23 cellular contexts compared by ENCODE assay signal in genomic region chr9:128416432-128417019, GRCh38. TPM values are rescaled to one million over a fixed set of nuclear protein-coding genes. Genes with fewer than 3 reads are reported as not detected.
DNase-seq lines count a peak whose midpoint lies in the region; ATAC-seq and TF ChIP-seq lines count a peak whose summit lies in the region.
"Had no signal": no experiment of that assay in that cellular context is flagged by ENCODE, and none has a peak within 500 bp of the region (broad histone marks: within the 10 kb centered on the region; RNA-seq: fewer than 3 reads in every experiment).

No MANE protein-coding gene starts in this region.

- H3K79me2 ChIP-seq in trophoblast cell (ENCODE audit: control insufficient read depth, insufficient read depth, low read length, poor library complexity), result peaks cover 15% of the 10 kb centered on the region

- H2BK5ac ChIP-seq in trophoblast cell (ENCODE audit: low read depth, low read length, poor library complexity), result peak overlapping the region; percentile 92

- H4K91ac ChIP-seq in trophoblast cell (ENCODE audit: low read depth, low read length), result peak overlapping the region; percentile 97

- peak overlapping the region; percentile 87 for H4K8ac ChIP-seq in trophoblast cell (ENCODE audit: low read depth, low read length)

- H3K23ac ChIP-seq in trophoblast cell (ENCODE audit: low read length), result no peak overlapping the region

- H3K27ac ChIP-seq in C4-2B, result peak overlapping the region; percentile 47; the same call in 1 of the 2 replicates
- peak overlapping the region in 58 of 59 donors; percentile 45 to 100 (median 95) for H3K27ac ChIP-seq in dorsolateral prefrontal cortex
- peak overlapping the region; percentile 91 for H3K27ac ChIP-seq in trophoblast cell (ENCODE audit: low read depth, low read length)
- H3K27ac ChIP-seq: brain microvascular endothelial cell, colonic mucosa, KMS-11, right atrium auricular region, transverse colon, WERI-Rb-1 had no signal

- no peak overlapping the region for H4K12ac ChIP-seq in trophoblast cell (ENCODE audit: low read depth, low read length)

- intact Hi-C loops in dorsolateral prefrontal cortex (cut with DNase I), result no loop called here
- intact Hi-C loops in posterior cingulate gyrus (cut with DNase I), result no loop called here

- H3K27me3 ChIP-seq in dorsolateral prefrontal cortex (peaks cover 0 to 3% (median 0%) of the 10 kb centered on the region in 45 donors), trophoblast cell (ENCODE audit: insufficient read depth, low read length) (no peaks in the 10 kb centered on the region)
- H3K27me3 ChIP-seq: right atrium auricular region had no signal

- H3K4ac ChIP-seq in trophoblast cell (ENCODE audit: low read depth, low read length), result peak overlapping the region; percentile 73

- peaks cover 42% of the 10 kb centered on the region for H3K79me1 ChIP-seq in trophoblast cell (ENCODE audit: low read length)

- H2BK12ac ChIP-seq in trophoblast cell (ENCODE audit: low read length), result peak overlapping the region; percentile 76

- peak overlapping the region; percentile 72 for H3K14ac ChIP-seq in trophoblast cell (ENCODE audit: low read length)

- no peak overlapping the region for H2AK5ac ChIP-seq in trophoblast cell (ENCODE audit: low read length)

- peak overlapping the region; percentile 96 for H2BK120ac ChIP-seq in trophoblast cell (ENCODE audit: insufficient read depth, low read length, poor library complexity)

- no peak for ATAC-seq in HG03095 (IDR thresholded peaks at IDR 0.05; ENCODE audit: unreplicated experiment)
- no peak for ATAC-seq in HG03565 (IDR thresholded peaks at IDR 0.05; ENCODE audit: unreplicated experiment)
- ATAC-seq: activated naive CD8-positive, alpha-beta T cell treated with anti-CD3 and anti-CD28 coated beads, Interleukin-2, amount 50 U/mL, for 24 hours; HCT116 had no signal

- WGBS in trophoblast cell (ENCODE audit: extremely low coverage, insufficient coverage, insufficient read length), result no CpG with 5 or more reads among the region's 6 CpGs

- no peaks in the 10 kb centered on the region for H3K9me3 ChIP-seq in trophoblast cell (ENCODE audit: insufficient read depth, low read depth, low read length)
- H3K9me3 ChIP-seq: colonic mucosa, right atrium auricular region, transverse colon had no signal

- H3K4me3 ChIP-seq in dorsolateral prefrontal cortex (peak overlapping the region in 27 of 59 donors; percentile 1 to 63 (median 26)), trophoblast cell (ENCODE audit: low read depth, low read length) (no peak overlapping the region)
- H3K4me3 ChIP-seq: colonic mucosa, right atrium auricular region, transverse colon had no signal

- H3K36me3 ChIP-seq in trophoblast cell (ENCODE audit: control insufficient read depth in 1 of 2, insufficient read depth in 2 of 2, low read length in 2 of 2), result no peaks in the 10 kb centered on the region
- H3K36me3 ChIP-seq: brain microvascular endothelial cell, colonic mucosa, right atrium auricular region, transverse colon, WERI-Rb-1 had no signal

- no peak overlapping the region for H3K9ac ChIP-seq in trophoblast cell (ENCODE audit: low read length)
- H3K9ac ChIP-seq: KMS-11 had no signal

- TF ChIP-seq CTCF in C4-2B (conservative IDR thresholded peaks at IDR 0.05) (no peak), dorsolateral prefrontal cortex (IDR thresholded peaks at IDR 0.05 in 54 of 56, conservative IDR thresholded peaks at IDR 0.05 in 2 of 56; ENCODE audit: low read depth in 1 of 56, partially characterized antibody in 56 of 56) (no peak)

- DNase-seq in NOMO-1 treated with DMSO at 0.1 percent for 48 hours (lab: John Stamatoyannopoulos, UW; ENCODE audit: unreplicated experiment), result peak; percentile 18
- DNase-seq in dorsolateral prefrontal cortex, result no peak
- DNase-seq in trophoblast cell, result peak in 1 of 2 donors; percentile 33
- DNase-seq in posterior cingulate gyrus, result no peak
- DNase-seq in NCI-H1694 treated with DMSO at 0.1 percent for 48 hours (lab: John Stamatoyannopoulos, UW), result no peak
- DNase-seq: ACHN; activated CD4-positive, alpha-beta T cell treated with anti-CD3 and anti-CD28 coated beads, Interleukin-2, amount 50 U/mL, for 4 hours; activated CD8-positive, alpha-beta memory T cell treated with anti-CD3 and anti-CD28 coated beads, Interleukin-2, amount 50 U/mL, for 4 hours; activated naive CD8-positive, alpha-beta T cell treated with anti-CD3 and anti-CD28 coated beads, Interleukin-2, amount 50 U/mL, for 24 hours; brain microvascular endothelial cell; colonic mucosa; mammary epithelial cell; NCI-H82; occipital lobe; stimulated activated CD4-positive, alpha-beta T cell treated with anti-CD3 and anti-CD28 coated beads, Interleukin-4, amount 100 ng/mL, for 24 hours; transverse colon; WERI-Rb-1 had no signal

- H3K4me1 ChIP-seq in trophoblast cell (ENCODE audit: control insufficient read depth in 1 of 2, insufficient read depth in 2 of 2, low read length in 2 of 2), result peaks cover 37% of the 10 kb centered on the region in 2 experiments

- H3K4me2 ChIP-seq in trophoblast cell (ENCODE audit: low read length), result peak overlapping the region; percentile 64
- H3K4me2 ChIP-seq: KMS-11 had no signal

- peak overlapping the region; percentile 56 for H2AFZ ChIP-seq in trophoblast cell (ENCODE audit: insufficient read depth, low read length, poor library complexity)

- H3K18ac ChIP-seq in trophoblast cell (ENCODE audit: low read length), result peak overlapping the region; percentile 46

RNA-seq across cellular contexts. Expression of gene CERCAM, which starts 4.1 kb away (rescaled TPM):
- total RNA-seq in dorsolateral prefrontal cortex, result 1,000 to 10,000 TPM in 1 of 120 experiments, 100 to 1,000 TPM in 110, 10 to 100 TPM in 9; 33.1 to 1,222 (median 302) TPM
- polyA plus RNA-seq in trophoblast cell (2013), result 83.1 and 83.9 TPM in 2 replicates

RNA-seq across cellular contexts. Expression of gene ODF2, which starts 39.3 kb away (rescaled TPM):
- 10 to 100 TPM; 20.1 to 43.4 (median 28.1) TPM for total RNA-seq in dorsolateral prefrontal cortex
- polyA plus RNA-seq in trophoblast cell (2013), result 34.5 and 36.5 TPM in 2 replicates

RNA-seq across cellular contexts. Expression of gene URM1, which starts 45.4 kb away (rescaled TPM):
- total RNA-seq in dorsolateral prefrontal cortex, result 10 to 100 TPM; 36.9 to 64.9 (median 48.8) TPM
- polyA plus RNA-seq in trophoblast cell (2013), result 35.0 and 35.4 TPM in 2 replicates
